Comparison of ENCODE assay signal across 12 cellular contexts in genomic region chr13:97268772-97269171, GRCh38. TPM values are rescaled to one million over a fixed set of nuclear protein-coding genes. Genes with fewer than 3 reads are reported as not detected.
DNase-seq lines count a peak whose midpoint lies in the region; ATAC-seq, FAIRE-seq and TF ChIP-seq lines count a peak whose summit lies in the region.
"Had no signal": no experiment of that assay in that cellular context is flagged by ENCODE, and none has a peak within 500 bp of the region (broad histone marks: within the 10 kb centered on the region; RNA-seq: fewer than 3 reads in every experiment).

No MANE protein-coding gene starts in this region.

- CTCF ChIA-PET in K562 (lab: Yijun Ruan, JAX; ENCODE audit: low intra/inter-chr PET ratio), result no interaction called here

- ATAC-seq in K562, result peak; percentile 51; the same call in 2 of the 3 replicates
- peak; percentile 42 to 52 for ATAC-seq in left cardiac atrium
- ATAC-seq: activated CD8-positive, alpha-beta memory T cell treated with anti-CD3 and anti-CD28 coated beads, Interleukin-2, amount 10 ng/mL, durations not matched to agents 7 days and 5 days had no signal

- no peak overlapping the region for H3K4me3 Mint-ChIP-seq in nephron
- H3K4me3 Mint-ChIP-seq: activated CD8-positive, alpha-beta memory T cell treated with anti-CD3 and anti-CD28 coated beads, Interleukin-2, amount 10 ng/mL, durations not matched to agents 7 days and 5 days had no signal

- no peaks in the 10 kb centered on the region for H3K9me3 Mint-ChIP-seq in nephron

- no peaks in the 10 kb centered on the region for H3K9me1 ChIP-seq in K562 (ENCODE audit: control insufficient read depth, insufficient read depth, low read length)

- TF ChIP-seq CTCF in K562 (IDR thresholded peaks at IDR 0.05 in 2 of 3, conservative IDR thresholded peaks at IDR 0.05 in 1 of 3; ENCODE audit: insufficient read depth in 2 of 3, low read depth in 1 of 3, low read length in 3 of 3) (no peak), nephron (IDR thresholded peaks at IDR 0.05; ENCODE audit: unreplicated experiment in 3 of 3) (no peak), GM10266 (IDR thresholded peaks at IDR 0.05; ENCODE audit: control insufficient read depth, insufficient read depth, low read depth, missing control alignments) (no peak)

- H3K4me1 ChIP-seq in K562 (replicated peaks in 1 of 2; ENCODE audit: control insufficient read depth in 2 of 2, insufficient read depth in 2 of 2, low read length in 2 of 2), result peaks cover 0 to 2% of the 10 kb centered on the region in 2 experiments; a peak in 2 of 5 replicates

- POLR2A ChIA-PET in K562 (lab: Yijun Ruan, JAX), result interaction anchor here (2.1 kb wide), 1 partner anchor 9 kb away, joined by 9 read pairs; no protein-coding TSS in a partner anchor

- H3K36me3 ChIP-seq in K562 (ENCODE audit: control insufficient read depth, insufficient read depth, low read length), result no peaks in the 10 kb centered on the region; the same call in 2 of the 3 replicates

- no TSS peak for BruUV-seq in K562 (replicated peaks; lab: Mats Ljungman, UMichigan)

- TF ChIP-seq POLR2A in K562 (conservative IDR thresholded peaks at IDR 0.05) (no peak), H54 (IDR thresholded peaks at IDR 0.05; ENCODE audit: low read depth, low read length) (no peak)

- FAIRE-seq in K562 (lab: Jason Lieb, UNC) (no peak), H54 (lab: Jason Lieb, UNC) (no peak)

- in situ Hi-C loops in K562 (cut with MboI), result no loop called here

- peaks cover 9% of the 10 kb centered on the region for H3K36me3 Mint-ChIP-seq in nephron (ENCODE audit: low read depth)
- H3K36me3 Mint-ChIP-seq: activated CD8-positive, alpha-beta memory T cell treated with anti-CD3 and anti-CD28 coated beads, Interleukin-2, amount 10 ng/mL, durations not matched to agents 7 days and 5 days had no signal

- DNase-seq in ELF-1 (ENCODE audit: low read depth, low spot score) (peak; percentile 8), K562 (ENCODE audit: extremely low read depth in 1 of 4, low spot score in 3 of 4) (no peak), left cardiac atrium (peak; percentile 47), H54 (ENCODE audit: insufficient read length, low spot score) (no peak), NCI-H774 (lab: John Stamatoyannopoulos, UW) (no peak), NCI-H2196 (lab: John Stamatoyannopoulos, UW; ENCODE audit: unreplicated experiment) (no peak), GM10266 (ENCODE audit: extremely low spot score) (no peak)
- DNase-seq: activated CD8-positive, alpha-beta memory T cell treated with anti-CD3 and anti-CD28 coated beads, Interleukin-2, amount 10 ng/mL, durations not matched to agents 7 days and 5 days; DMS 273 treated with DMSO at 0.1 percent for 48 hours; NCI-H2081; stimulated activated CD4-positive, alpha-beta T cell treated with anti-CD3 and anti-CD28 coated beads, Interleukin-2, amount 100 ng/mL, for 24 hours had no signal

- 56% methylated on average over 3 of the region's 6 CpGs for WGBS in K562 (ENCODE audit: insufficient coverage, low coverage, missing lambda C conversion rate)

- H3K27me3 ChIP-seq in K562 (ENCODE audit: control insufficient read depth in 2 of 2, insufficient read depth in 2 of 2, low read length in 2 of 2), result no peaks in the 10 kb centered on the region

- peak overlapping the region; percentile 22 to 69 (median 60) for H3K27ac Mint-ChIP-seq in nephron
- H3K27ac Mint-ChIP-seq: activated CD8-positive, alpha-beta memory T cell treated with anti-CD3 and anti-CD28 coated beads, Interleukin-2, amount 10 ng/mL, durations not matched to agents 7 days and 5 days had no signal

- H3K4me2 ChIP-seq in K562 (ENCODE audit: insufficient read depth, low read length), result no peak overlapping the region

- H3K4me1 Mint-ChIP-seq in nephron, result peaks cover 31% of the 10 kb centered on the region

- no peak overlapping the region for H3K27ac ChIP-seq in K562 (ENCODE audit: extremely low read depth, low read depth, low read length)

- H3K79me2 ChIP-seq in K562 (ENCODE audit: control insufficient read depth, insufficient read depth, low read length), result peaks cover 63% of the 10 kb centered on the region

- H3K4me3 ChIP-seq in K562, result no peak overlapping the region

- no peaks in the 10 kb centered on the region for H3K9me3 ChIP-seq in K562 (replicated peaks; ENCODE audit: control insufficient read depth, insufficient read depth, low read depth, low read length)

- H4K20me1 ChIP-seq in K562 (replicated peaks; ENCODE audit: control insufficient read depth, insufficient read depth, low read length), result peaks cover 5% of the 10 kb centered on the region; the same call in 1 of the 2 replicates

- TF ChIP-seq EP300 in K562 (IDR thresholded peaks at IDR 0.05; ENCODE audit: low read length), result no peak

- no peak overlapping the region for H3K9ac ChIP-seq in K562 (ENCODE audit: insufficient read depth in 1 of 2, low read depth in 2 of 2, low read length in 2 of 2)

- no peak overlapping the region for H2AFZ ChIP-seq in K562 (ENCODE audit: low read depth, low read length)

- no peak for TF ChIP-seq RAD21 in K562 (CRISPR knock-in tag; conservative IDR thresholded peaks at IDR 0.05 in 1 of 2, IDR thresholded peaks at IDR 0.05 in 1 of 2)

- intact Hi-C loops in K562 (cut with micrococcal nuclease) (no loop called here), left cardiac atrium (cut with DNase I) (no loop called here)

- H3K27me3 Mint-ChIP-seq in nephron (ENCODE audit: low read depth), result no peaks in the 10 kb centered on the region
- H3K27me3 Mint-ChIP-seq: activated CD8-positive, alpha-beta memory T cell treated with anti-CD3 and anti-CD28 coated beads, Interleukin-2, amount 10 ng/mL, durations not matched to agents 7 days and 5 days had no signal

TF ChIP-seq in K562, 482 proteins besides CTCF, POLR2A, EP300 and RAD21 (continues in another document):
- TF ChIP-seq NCOR1 (IDR thresholded peaks at IDR 0.05) (no peak), HMGN3 (IDR thresholded peaks at IDR 0.05; ENCODE audit: borderline replicate concordance, extremely low read depth, insufficient read length, low read depth, low read length) (no peak), EP400 (IDR thresholded peaks at IDR 0.05) (no peak), NR4A1 (CRISPR knock-in tag; IDR thresholded peaks at IDR 0.05) (no peak), NR4A1 (tag; IDR thresholded peaks at IDR 0.05) (no peak), CBFA2T2 (conservative IDR thresholded peaks at IDR 0.05) (no peak), U2AF1 (optimal IDR thresholded peaks at IDR 0.05; ENCODE audit: low read depth, low read length) (no peak), MTA1 (IDR thresholded peaks at IDR 0.05; ENCODE audit: borderline replicate concordance) (no peak), CBFB (CRISPR knock-in tag; IDR thresholded peaks at IDR 0.05) (no peak), MLLT1 (IDR thresholded peaks at IDR 0.05) (no peak), PML (IDR thresholded peaks at IDR 0.05; ENCODE audit: low read length) (no peak), GABPB1 (CRISPR knock-in tag; IDR thresholded peaks at IDR 0.05) (no peak), TCF7L2 (IDR thresholded peaks at IDR 0.05; ENCODE audit: low read depth, low read length) (no peak), ZNF75A (CRISPR knock-in tag; IDR thresholded peaks at IDR 0.05) (no peak)
- TF ChIP-seq, protein P1, sequence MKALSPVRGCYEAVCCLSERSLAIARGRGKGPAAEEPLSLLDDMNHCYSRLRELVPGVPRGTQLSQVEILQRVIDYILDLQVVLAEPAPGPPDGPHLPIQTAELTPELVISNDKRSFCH (CRISPR knock-in tag; IDR thresholded peaks at IDR 0.05), result no peak
- TF ChIP-seq, protein P1 (tag; IDR thresholded peaks at IDR 0.05), result no peak

RNA-seq across cellular contexts. Expression of gene MBNL2, which starts 46.6 kb away (rescaled TPM):
- total RNA-seq in K562 (2011; cell fraction: chromatin; rRNA removed; ENCODE audit: low replicate concordance), result 15.8 and 50.2 TPM in 2 replicates
- 6.8 and 9.1 TPM in 2 replicates for total RNA-seq in K562 (2011; cell fraction: nucleolus; rRNA removed)
- total RNA-seq in K562 (2011; cell fraction: nucleoplasm; rRNA removed), result 14.8 and 18.3 TPM in 2 replicates
- 13.8 and 14.1 TPM in 2 replicates for total RNA-seq in K562 (2014; rRNA removed)
- 22.8 and 26.7 TPM in 2 replicates for total RNA-seq in K562 (2014; rRNA removed; fragmentation: Illumina TruSeq; extraction: Trizol)
- 6.3 and 7.5 TPM in 2 replicates for total RNA-seq in K562 (2015; rRNA removed; fragmentation: Illumina TruSeq; extraction: Trizol)
- total RNA-seq in K562 (2021), result 22.0 and 24.8 TPM in 2 replicates
- polyA plus RNA-seq in K562 (2011; rRNA removed), result 14.7 and 16.8 TPM in 2 replicates
- polyA plus RNA-seq in K562 (2011; cell fraction: cytosol; rRNA removed), result 8.7 and 16.4 TPM in 2 replicates
- 14.1 and 16.0 TPM in 2 replicates for polyA plus RNA-seq in K562 (2011; cell fraction: nucleus; rRNA removed)
- polyA plus RNA-seq in K562 (2012), result 7.2 and 20.6 TPM in 2 replicates
- polyA plus RNA-seq in K562 (2014; fragmentation: Illumina TruSeq; extraction: Trizol), result 18.2 and 19.6 TPM in 2 replicates
- 10 to 100 TPM in 1 of 2 experiments, 1 to 10 TPM in 1; 7.0 to 10.5 TPM for polyA plus RNA-seq in K562 (2014; fragmentation: Nextera tagmentation; extraction: Ambion mirVana)
- 9.1 and 11.7 TPM in 2 replicates for polyA plus RNA-seq in K562 (2014; rRNA removed)
- 63.7 and 74.2 TPM in 2 replicates for polyA minus RNA-seq in K562 (2011; rRNA and poly(A)+ RNA removed)
- polyA minus RNA-seq in K562 (2011; cell fraction: cytosol; rRNA and poly(A)+ RNA removed), result 18.5 and 23.4 TPM in 2 replicates
- 16.4 and 39.1 TPM in 2 replicates for polyA minus RNA-seq in K562 (2011; cell fraction: nucleus; rRNA and poly(A)+ RNA removed)
- 10 to 100 TPM; 52.0 to 60.3 TPM for total RNA-seq in left cardiac atrium

Comparison
In these comparisons a context has a peak if more than half of its experiments do, and no peak if none do; other contexts are left out.
1. DNase-seq: peak in ELF-1 (single experiment) and left cardiac atrium (single experiment); none in K562 (0 of 4), H54 (single experiment), NCI-H774 (single experiment), NCI-H2196 (single experiment) and GM10266 (single experiment).